In genomic region chr2:24493713-24494112, GRCh38 we compare ENCODE assay signal across 11 cellular contexts. TPM values are rescaled to one million over a fixed set of nuclear protein-coding genes. Genes with fewer than 3 reads are reported as not detected.
A peak's percentile ranks its signal among the peaks of the same experiment; 100 is the strongest.
DNase-seq lines count a peak whose midpoint lies in the region; ATAC-seq, FAIRE-seq and TF ChIP-seq lines count a peak whose summit lies in the region.
"Had no signal": no experiment of that assay in that cellular context is flagged by ENCODE, and none has a peak within 500 bp of the region (broad histone marks: within the 10 kb centered on the region; RNA-seq: fewer than 3 reads in every experiment).

No MANE protein-coding gene starts in this region.

- 53 to 55% methylated on average over 1 of the region's 1 CpG for WGBS in GM23248 (ENCODE audit: low coverage in 1 of 2, low lambda C conversion rate in 2 of 2, missing lambda C conversion rate in 2 of 2), 2 experiments

- H3K9ac ChIP-seq in GM23248, result peak overlapping the region; percentile 80; the same call in 1 of the 2 replicates
- H3K9ac ChIP-seq in PC-3 (ENCODE audit: low read length), result no peak overlapping the region
- no peak overlapping the region for H3K9ac ChIP-seq in endothelial cell of umbilical vein (replicated peaks; ENCODE audit: extremely low read depth, insufficient read depth, low read length)
- no peak overlapping the region for H3K9ac ChIP-seq in parathyroid adenoma

- POLR2A ChIA-PET in PC-3 (lab: Charles Lee; ENCODE audit: unreplicated experiment), result no interaction called here
- POLR2A ChIA-PET in endothelial cell of umbilical vein (lab: Charles Lee), result no interaction called here
- POLR2A ChIA-PET in GM10248 (lab: Yijun Ruan, JAX), result no interaction called here

- DNase-seq in GM23248 (peak; percentile 23), PC-3 (no peak), endothelial cell of umbilical vein (ENCODE audit: low read depth, low spot score) (peak; percentile 68), GM10248 (ENCODE audit: extremely low spot score) (no peak), retina (no peak), GM20000 (ENCODE audit: low spot score) (no peak)
- DNase-seq: activated CD8-positive, alpha-beta memory T cell treated with anti-CD3 and anti-CD28 coated beads for 24 hours; cerebellar nuclear complex; Karpas-422; stimulated activated CD4-positive, alpha-beta T cell treated with anti-CD3 and anti-CD28 coated beads, Interleukin-4, amount 100 ng/mL, for 4 hours had no signal

- H3K36me3 ChIP-seq in GM23248 (ENCODE audit: low read depth) (no peaks in the 10 kb centered on the region), PC-3 (ENCODE audit: low read depth, low read length) (no peaks in the 10 kb centered on the region), endothelial cell of umbilical vein (ENCODE audit: control insufficient read depth in 2 of 2, extremely low read depth in 1 of 2, insufficient read depth in 2 of 2, low read length in 2 of 2) (no peaks in the 10 kb centered on the region), parathyroid adenoma (ENCODE audit: control insufficient read depth, insufficient read depth, low read length) (no peaks in the 10 kb centered on the region)

- H3K9me2 ChIP-seq in GM23248 (ENCODE audit: insufficient read depth) (no peaks in the 10 kb centered on the region), PC-3 (replicated peaks; ENCODE audit: low read length) (no peaks in the 10 kb centered on the region)

- no peak for TF ChIP-seq POLR2A in endothelial cell of umbilical vein (IDR thresholded peaks at IDR 0.05; ENCODE audit: low read depth, low read length)

- intact Hi-C loops in PC-3 (cut with micrococcal nuclease) (loop anchor here (5.0 kb wide), 3 partner anchors 49 to 299 kb away; partner anchors contain the start of genes CENPO and PTRHD1), endothelial cell of umbilical vein (cut with micrococcal nuclease) (loop anchor here (5.0 kb wide), 1 partner anchor 56 kb away; no protein-coding TSS in a partner anchor)

- no peak overlapping the region for H2AFZ ChIP-seq in GM23248
- no peak overlapping the region for H2AFZ ChIP-seq in PC-3 (ENCODE audit: low read length)
- H2AFZ ChIP-seq in endothelial cell of umbilical vein (ENCODE audit: low read depth, low read length), result no peak overlapping the region
- H2AFZ ChIP-seq in parathyroid adenoma, result no peak overlapping the region

- H4K20me1 ChIP-seq in GM23248 (ENCODE audit: insufficient read depth) (no peaks in the 10 kb centered on the region), PC-3 (ENCODE audit: low read length) (no peaks in the 10 kb centered on the region), endothelial cell of umbilical vein (replicated peaks; ENCODE audit: control insufficient read depth, extremely low read depth, insufficient read depth, low read length) (peaks cover 5% of the 10 kb centered on the region)

- ATAC-seq in PC-3, result no peak

- no peak for FAIRE-seq in endothelial cell of umbilical vein (lab: Jason Lieb, UNC)

- peaks cover 25% of the 10 kb centered on the region for H3K4me1 ChIP-seq in GM23248 (ENCODE audit: insufficient read depth)
- peaks cover 29% of the 10 kb centered on the region for H3K4me1 ChIP-seq in PC-3 (ENCODE audit: insufficient read depth, low read length)
- H3K4me1 ChIP-seq in endothelial cell of umbilical vein (ENCODE audit: control insufficient read depth, extremely low read depth, insufficient read depth, low read length), result peaks cover 29% of the 10 kb centered on the region
- peaks cover 7% of the 10 kb centered on the region for H3K4me1 ChIP-seq in parathyroid adenoma

- no peak overlapping the region for H3K27ac ChIP-seq in GM23248
- H3K27ac ChIP-seq in PC-3 (ENCODE audit: low read length), result no peak overlapping the region
- H3K27ac ChIP-seq in endothelial cell of umbilical vein (ENCODE audit: insufficient read depth, low read depth, low read length), result no peak overlapping the region
- no peak overlapping the region for H3K27ac ChIP-seq in parathyroid adenoma

- dilution Hi-C loops in endothelial cell of umbilical vein (cut with MboI; ENCODE audit: extremely low pct_ligation_motif_present, low sequenced_read_pairs), result no loop called here

- BruUV-seq in PC-3 (replicated peaks; lab: Mats Ljungman, UMichigan) (no TSS peak), endothelial cell of umbilical vein (replicated peaks; lab: Mats Ljungman, UMichigan) (TSS peak; percentile 15)

- H3K4me3 ChIP-seq in GM23248 (0 out of 2 replicates have a peak overlapping the region, but pooled peaks have one; percentile 87), PC-3 (ENCODE audit: low read length) (no peak overlapping the region), endothelial cell of umbilical vein (replicated peaks in 1 of 3; ENCODE audit: insufficient read depth in 1 of 3, low read depth in 1 of 3, low read length in 3 of 3) (no peak overlapping the region), parathyroid adenoma (ENCODE audit: low read depth, low read length) (peak overlapping the region; percentile 72)

- H3F3A ChIP-seq in GM23248 (ENCODE audit: insufficient read depth), result peaks cover 19% of the 10 kb centered on the region; the same call in 1 of the 2 replicates
- no peaks in the 10 kb centered on the region for H3F3A ChIP-seq in PC-3 (ENCODE audit: low read length, unreplicated experiment)

- no peaks in the 10 kb centered on the region for H3K27me3 ChIP-seq in GM23248 (replicated peaks; ENCODE audit: insufficient read depth)
- no peaks in the 10 kb centered on the region for H3K27me3 ChIP-seq in PC-3 (ENCODE audit: low read length)
- H3K27me3 ChIP-seq in endothelial cell of umbilical vein (ENCODE audit: control insufficient read depth in 2 of 2, insufficient read depth in 2 of 2, low read length in 2 of 2), result peaks cover 0 to 3% of the 10 kb centered on the region in 2 experiments
- H3K27me3 ChIP-seq in parathyroid adenoma (ENCODE audit: control insufficient read depth, insufficient read depth, low read length), result no peaks in the 10 kb centered on the region

- no peaks in the 10 kb centered on the region for H3K9me3 ChIP-seq in GM23248 (ENCODE audit: low read depth)
- no peaks in the 10 kb centered on the region for H3K9me3 ChIP-seq in PC-3 (ENCODE audit: low read length)
- H3K9me3 ChIP-seq in endothelial cell of umbilical vein (replicated peaks; ENCODE audit: control insufficient read depth, insufficient read depth, low read length), result no peaks in the 10 kb centered on the region
- H3K9me3 ChIP-seq in parathyroid adenoma (ENCODE audit: control insufficient read depth, low read length), result no peaks in the 10 kb centered on the region

- no peak for TF ChIP-seq CTCF in PC-3 (conservative IDR thresholded peaks at IDR 0.05; ENCODE audit: low read depth, low read length)
- no peak for TF ChIP-seq CTCF in endothelial cell of umbilical vein (IDR thresholded peaks at IDR 0.05; ENCODE audit: extremely low read depth in 1 of 2, insufficient read depth in 1 of 2, low read depth in 1 of 2, low read length in 2 of 2)
- no peak for TF ChIP-seq CTCF in parathyroid adenoma (IDR thresholded peaks at IDR 0.05)
- TF ChIP-seq CTCF in GM10248 (IDR thresholded peaks at IDR 0.05; ENCODE audit: control extremely low read depth, extremely low read depth, low read depth, missing control alignments), result no peak
- no peak for TF ChIP-seq CTCF in GM20000 (IDR thresholded peaks at IDR 0.05; ENCODE audit: extremely low read depth, missing control alignments)

- in situ Hi-C loops in GM23248 (cut with MboI), result no loop called here

- H3K9me1 ChIP-seq in endothelial cell of umbilical vein (replicated peaks; ENCODE audit: control insufficient read depth, extremely low read depth, insufficient read depth, low read length), result no peaks in the 10 kb centered on the region

- H3K4me2 ChIP-seq in GM23248 (ENCODE audit: unreplicated experiment) (peak overlapping the region; percentile 93), PC-3 (ENCODE audit: low read length) (peak overlapping the region; percentile 86; the same call in 1 of the 2 replicates), endothelial cell of umbilical vein (ENCODE audit: insufficient read depth, low read length) (peak overlapping the region; percentile 31), parathyroid adenoma (ENCODE audit: low read length) (peak overlapping the region; percentile 4)

- CTCF ChIA-PET in PC-3 (lab: Charles Lee), result no interaction called here
- CTCF ChIA-PET in endothelial cell of umbilical vein (lab: Charles Lee), result interaction anchor here (1.2 kb wide), 1 partner anchor 71 kb away, joined by 3 read pairs; no protein-coding TSS in a partner anchor
- CTCF ChIA-PET in GM10248 (lab: Yijun Ruan, JAX), result no interaction called here

- H3K79me2 ChIP-seq in GM23248 (ENCODE audit: insufficient read depth) (peaks cover 63% of the 10 kb centered on the region), PC-3 (ENCODE audit: low read length) (peaks cover 53% of the 10 kb centered on the region), endothelial cell of umbilical vein (ENCODE audit: control insufficient read depth, insufficient read depth, low read length) (peaks cover 3% of the 10 kb centered on the region), parathyroid adenoma (peaks cover 30% of the 10 kb centered on the region)

TF ChIP-seq in endothelial cell of umbilical vein, 7 proteins besides CTCF, POLR2A, EP300 and RAD21:
- no peak for TF ChIP-seq POLR2AphosphoS5 (IDR thresholded peaks at IDR 0.05; ENCODE audit: insufficient read depth, low read depth, low read length)
- no peak for TF ChIP-seq FOS (IDR thresholded peaks at IDR 0.05; ENCODE audit: borderline replicate concordance, insufficient read depth, low read length)
- no peak for TF ChIP-seq EZH2 (IDR thresholded peaks at IDR 0.05; ENCODE audit: borderline replicate concordance, low read depth, low read length, severe bottlenecking)
- TF ChIP-seq MAX (IDR thresholded peaks at IDR 0.05; ENCODE audit: insufficient read depth, insufficient read length), result no peak
- no peak for TF ChIP-seq MYC (IDR thresholded peaks at IDR 0.05; ENCODE audit: low read depth, low read length)
- TF ChIP-seq JUN (IDR thresholded peaks at IDR 0.05; ENCODE audit: borderline replicate concordance, insufficient read depth, insufficient read length, low read depth), result no peak
- no peak for TF ChIP-seq GATA2 (IDR thresholded peaks at IDR 0.05; ENCODE audit: insufficient read depth, insufficient read length, low read depth, low read length)

RNA-seq across cellular contexts. Expression of gene NCOA1, which starts 2.7 kb away (rescaled TPM):
- total RNA-seq in GM23248 (2014; rRNA removed; shearing (Covaris generic)), result 8.0 and 14.5 TPM in 2 replicates
- polyA plus RNA-seq in GM23248 (2016; fragmentation: Nextera tagmentation; extraction: Ambion mirVana) (2.5 and 2.6 TPM in 2 replicates), endothelial cell of umbilical vein (11.3 and 11.4 TPM in 2 replicates)
- total RNA-seq in PC-3 (2014; rRNA removed) (7.5 and 8.2 TPM in 2 replicates), endothelial cell of umbilical vein (10.9 and 14.1 TPM in 2 replicates)
- polyA plus RNA-seq in endothelial cell of umbilical vein (2011; cell fraction: cytosol; rRNA removed), result 10.4 and 10.5 TPM in 2 replicates
- polyA plus RNA-seq in endothelial cell of umbilical vein (2011; cell fraction: nucleus; rRNA removed), result 26.3 TPM in 2 replicates
- 8.1 and 8.5 TPM in 2 replicates for polyA plus RNA-seq in endothelial cell of umbilical vein (2012)
- 52.9 and 57.8 TPM in 2 replicates for polyA minus RNA-seq in endothelial cell of umbilical vein
- polyA minus RNA-seq in endothelial cell of umbilical vein (2011; cell fraction: cytosol; rRNA and poly(A)+ RNA removed), result 6.9 TPM
- polyA minus RNA-seq in endothelial cell of umbilical vein (2011; cell fraction: nucleus; rRNA and poly(A)+ RNA removed), result 102 and 168 TPM in 2 replicates

Comparison
In these comparisons a context has a peak if more than half of its experiments do, and no peak if none do; other contexts are left out.
1. DNase-seq: peak in GM23248 (single experiment) and endothelial cell of umbilical vein (single experiment); none in PC-3 (single experiment), GM10248 (single experiment), retina (single experiment) and GM20000 (single experiment).
2. H3K4me2 ChIP-seq: peak in every context shown above with its lines; median percentile 93 in GM23248; 86 in PC-3; 31 in endothelial cell of umbilical vein; 4 in parathyroid adenoma.
3. H3K4me3 ChIP-seq: peak in GM23248 (single experiment) and parathyroid adenoma (single experiment); none in PC-3 (single experiment) and endothelial cell of umbilical vein (0 of 3).